24 cellular contexts compared by ENCODE assay signal in genomic region chr7:108404509-108405435, GRCh38. TPM values are rescaled to one million over a fixed set of nuclear protein-coding genes. Genes with fewer than 3 reads are reported as not detected.
A peak's percentile ranks its signal among the peaks of the same experiment; 100 is the strongest.
DNase-seq lines count a peak whose midpoint lies in the region; ATAC-seq, FAIRE-seq and TF ChIP-seq lines count a peak whose summit lies in the region.
"Had no signal": no experiment of that assay in that cellular context is flagged by ENCODE, and none has a peak within 500 bp of the region (broad histone marks: within the 10 kb centered on the region; RNA-seq: fewer than 3 reads in every experiment).

No MANE protein-coding gene starts in this region.

- no peaks in the 10 kb centered on the region for H3K36me3 ChIP-seq in K562 (ENCODE audit: control insufficient read depth, insufficient read depth, low read length)
- no peaks in the 10 kb centered on the region for H3K36me3 ChIP-seq in kidney (ENCODE audit: control insufficient read depth in 1 of 2, insufficient read depth in 2 of 2, low read length in 2 of 2)
- H3K36me3 ChIP-seq: HAP-1 had no signal

- peaks cover 31 to 45% of the 10 kb centered on the region in 2 experiments for H3K27me3 ChIP-seq in K562 (ENCODE audit: control insufficient read depth in 2 of 2, insufficient read depth in 2 of 2, low read length in 2 of 2)

- H3K79me2 ChIP-seq in K562 (ENCODE audit: control insufficient read depth, insufficient read depth, low read length), result no peaks in the 10 kb centered on the region

- no peaks in the 10 kb centered on the region for H3K9me1 ChIP-seq in K562 (ENCODE audit: control insufficient read depth, insufficient read depth, low read length)

- no peak for TF ChIP-seq RAD21 in K562 (CRISPR knock-in tag; conservative IDR thresholded peaks at IDR 0.05 in 1 of 2, IDR thresholded peaks at IDR 0.05 in 1 of 2)

- no peak for TF ChIP-seq EP300 in K562 (IDR thresholded peaks at IDR 0.05; ENCODE audit: low read length)

- intact Hi-C loops in K562 (cut with micrococcal nuclease) (no loop called here), kidney (cut with DNase I) (no loop called here)

- WGBS in K562 (ENCODE audit: insufficient coverage, low coverage, missing lambda C conversion rate), result 2% methylated on average over 11 of the region's 11 CpGs

- no peak for TF ChIP-seq CTCF in K562 (IDR thresholded peaks at IDR 0.05 in 2 of 3, conservative IDR thresholded peaks at IDR 0.05 in 1 of 3; ENCODE audit: insufficient read depth in 2 of 3, low read depth in 1 of 3, low read length in 3 of 3)
- no peak for TF ChIP-seq CTCF in kidney (IDR thresholded peaks at IDR 0.05; ENCODE audit: borderline replicate concordance, extremely low read depth, insufficient read depth)

- no peak for FAIRE-seq in K562 (lab: Jason Lieb, UNC)
- FAIRE-seq in kidney (lab: Jason Lieb, UNC), result no peak
- FAIRE-seq: GM12878, GM19239, HTR-8/SVneo had no signal

- TF ChIP-seq POLR2A in K562 (conservative IDR thresholded peaks at IDR 0.05), result no peak

- BruUV-seq in K562 (replicated peaks; lab: Mats Ljungman, UMichigan), result no TSS peak

- H3K9me3 ChIP-seq in K562 (replicated peaks; ENCODE audit: control insufficient read depth, insufficient read depth, low read depth, low read length) (no peaks in the 10 kb centered on the region), kidney (ENCODE audit: control insufficient read depth in 1 of 2, low read length in 2 of 2) (no peaks in the 10 kb centered on the region)
- H3K9me3 ChIP-seq: HAP-1 had no signal

- no peak overlapping the region for H2AFZ ChIP-seq in K562 (ENCODE audit: low read depth, low read length)
- H2AFZ ChIP-seq: PC-9 had no signal

- POLR2A ChIA-PET in K562 (lab: Yijun Ruan, JAX), result interaction anchor here (0.6 kb wide), 1 partner anchor 9 kb away, joined by 6 read pairs; no protein-coding TSS in a partner anchor

- H3K4me3 ChIP-seq in K562, result no peak overlapping the region
- H3K4me3 ChIP-seq in kidney (ENCODE audit: low read length in 2 of 2), result no peak overlapping the region
- H3K4me3 ChIP-seq: GM12878, HAP-1, PC-9 had no signal

- CTCF ChIA-PET in K562 (lab: Yijun Ruan, JAX; ENCODE audit: low intra/inter-chr PET ratio), result no interaction called here

- no peak overlapping the region for H3K9ac ChIP-seq in K562 (ENCODE audit: insufficient read depth in 1 of 2, low read depth in 2 of 2, low read length in 2 of 2)
- H3K9ac ChIP-seq in kidney (ENCODE audit: low read length in 2 of 2), result no peak overlapping the region

- ATAC-seq in K562 (no peak), HG02623 (IDR thresholded peaks at IDR 0.05; ENCODE audit: unreplicated experiment) (no peak)
- ATAC-seq: GM12878 had no signal

- H3K4me1 ChIP-seq in K562 (replicated peaks in 1 of 2; ENCODE audit: control insufficient read depth in 2 of 2, insufficient read depth in 2 of 2, low read length in 2 of 2) (no peaks in the 10 kb centered on the region), kidney (ENCODE audit: control insufficient read depth in 1 of 2, insufficient read depth in 1 of 2, low read depth in 1 of 2, low read length in 2 of 2) (peaks cover 3 to 5% of the 10 kb centered on the region in 2 donors)
- H3K4me1 ChIP-seq: HAP-1 had no signal

- no peak overlapping the region for H3K4me2 ChIP-seq in K562 (ENCODE audit: insufficient read depth, low read length)
- H3K4me2 ChIP-seq: PC-9 had no signal

- in situ Hi-C loops in K562 (cut with MboI), result no loop called here

- H3K27ac ChIP-seq in K562 (ENCODE audit: extremely low read depth, low read depth, low read length) (no peak overlapping the region), kidney (ENCODE audit: low read depth in 2 of 2, low read length in 2 of 2) (no peak overlapping the region)
- H3K27ac ChIP-seq: PC-9, RWPE1 had no signal

- no peaks in the 10 kb centered on the region for H4K20me1 ChIP-seq in K562 (replicated peaks; ENCODE audit: control insufficient read depth, insufficient read depth, low read length)

- DNase-seq in HCEC 1CT (peak; percentile 14), K562 (ENCODE audit: extremely low read depth in 1 of 4, low spot score in 3 of 4) (no peak), fibroblast of gingiva (ENCODE audit: low read depth) (peak; percentile 87), superior temporal gyrus (ENCODE audit: extremely low spot score) (peak; percentile 69), T-helper 2 cell (no peak), kidney (no peak)
- DNase-seq: ACHN, AML-193, GF-D8, IMR-90, Karpas-422, MM.1S, NCI-H146, NCI-H2227 treated with DMSO at 0.1 percent for 48 hours, NCI-H510A treated with DMSO at 0.1 percent for 48 hours, NCI-H82, PC-9 had no signal

TF ChIP-seq in K562, 482 proteins besides CTCF, POLR2A, EP300 and RAD21:
- TF ChIP-seq KDM1A (IDR thresholded peaks at IDR 0.05), result no peak
- peak; percentile 46 for TF ChIP-seq RBM25 (IDR thresholded peaks at IDR 0.05; ENCODE audit: low read depth, low read length, severe bottlenecking)
TF ChIP-seq in K562: peak in this region for 1.

RNA-seq across cellular contexts. Expression of gene NRCAM, which starts 51.5 kb away (rescaled TPM):
- 0.23 and 0.28 TPM in 2 replicates for total RNA-seq in K562 (2011; cell fraction: chromatin; rRNA removed; ENCODE audit: low replicate concordance)
- 0.17 TPM in 1 of 2 replicates, not detected in the other for total RNA-seq in K562 (2011; cell fraction: nucleolus; rRNA removed)
- total RNA-seq in K562 (2011; cell fraction: nucleoplasm; rRNA removed), result 0.44 TPM in 1 of 2 replicates, not detected in the other
- total RNA-seq in K562 (2014; rRNA removed) (0.04 and 0.14 TPM in 2 replicates), K562 (2014; rRNA removed; fragmentation: Illumina TruSeq; extraction: Trizol) (0.15 and 0.32 TPM in 2 replicates), K562 (2015; rRNA removed; fragmentation: Illumina TruSeq; extraction: Trizol) (0.07 TPM in 1 of 2 replicates, not detected in the other), K562 (2021) (0.13 and 0.20 TPM in 2 replicates), kidney (20.6 TPM)
- polyA plus RNA-seq in K562 (2011; rRNA removed) (0.08 and 0.54 TPM in 2 replicates), K562 (2014; fragmentation: Illumina TruSeq; extraction: Trizol) (0.03 and 0.07 TPM in 2 replicates), K562 (2014; fragmentation: Nextera tagmentation; extraction: Ambion mirVana) (under 1 TPM in 1 of 2 experiments, not detected in 1; 0.11 TPM), K562 (2014; rRNA removed) (0.03 TPM in 1 of 2 replicates, not detected in the other), kidney (ENCODE audit: insufficient read depth, low read depth, low replicate concordance) (16.8 TPM)
- polyA plus RNA-seq in K562 (2011; cell fraction: cytosol; rRNA removed), result 0.03 and 0.33 TPM in 2 replicates
- polyA plus RNA-seq in K562 (2011; cell fraction: nucleus; rRNA removed), result 0.10 and 0.27 TPM in 2 replicates
- polyA plus RNA-seq in K562 (2012), result 0.07 and 0.47 TPM in 2 replicates
- 0.30 and 1.0 TPM in 2 replicates for polyA minus RNA-seq in K562 (2011; rRNA and poly(A)+ RNA removed)
- 0.38 TPM in 1 of 2 replicates, not detected in the other for polyA minus RNA-seq in K562 (2011; cell fraction: cytosol; rRNA and poly(A)+ RNA removed)
- polyA minus RNA-seq in K562 (2011; cell fraction: nucleus; rRNA and poly(A)+ RNA removed), result 0.11 and 0.27 TPM in 2 replicates
- polyA plus RNA-seq: CD14-positive monocyte had no signal

Comparison
In these comparisons a context has a peak if more than half of its experiments do, and no peak if none do; other contexts are left out.
1. DNase-seq: peak in HCEC 1CT (single experiment), fibroblast of gingiva (single experiment) and superior temporal gyrus (single experiment); none in K562 (0 of 4), T-helper 2 cell (0 of 5) and kidney (single experiment).
2. RNA of gene NRCAM, which starts 51.5 kb away (total RNA-seq): 20.6 TPM in kidney (single experiment); 0.04 to 0.44 TPM in K562; every median in the first group is over 10 times any median in the second.